1 cellular context compared by ENCODE assay signal in genomic region chr3:33787328-33788009, GRCh38.
A peak's percentile ranks its signal among the peaks of the same experiment; 100 is the strongest.
TF ChIP-seq lines count a peak whose summit lies in the region.

No MANE protein-coding gene starts in this region.

TF ChIP-seq in K562, 482 proteins besides CTCF, POLR2A, EP300 and RAD21 (continued from another document):
- TF ChIP-seq MYC (IDR thresholded peaks at IDR 0.05; ENCODE audit: low read depth, low read length) (peak; percentile 56), MYC (CRISPR knock-in tag; IDR thresholded peaks at IDR 0.05; ENCODE audit: borderline replicate concordance, low read depth) (no peak), ZNF785 (CRISPR knock-in tag; IDR thresholded peaks at IDR 0.05) (no peak), FOXA3 (CRISPR knock-in tag; conservative IDR thresholded peaks at IDR 0.05 in 1 of 2, IDR thresholded peaks at IDR 0.05 in 1 of 2) (no peak), HES1 (IDR thresholded peaks at IDR 0.05; ENCODE audit: low read depth) (peak; percentile 45; the same call in 1 of the 2 replicates), SFPQ (IDR thresholded peaks at IDR 0.05; ENCODE audit: low read depth, low read length) (no peak), MED1 (CRISPR knock-in tag; IDR thresholded peaks at IDR 0.05; ENCODE audit: borderline replicate concordance) (no peak), CEBPB (tag; IDR thresholded peaks at IDR 0.05) (no peak), RAD51 (IDR thresholded peaks at IDR 0.05; ENCODE audit: borderline replicate concordance, low read depth) (no peak), SMC3 (conservative IDR thresholded peaks at IDR 0.05; ENCODE audit: insufficient read depth, low read depth, low read length) (peak; percentile 87), CLOCK (CRISPR knock-in tag; IDR thresholded peaks at IDR 0.05; ENCODE audit: borderline replicate concordance) (no peak), ARID2 (IDR thresholded peaks at IDR 0.05) (0 out of 2 replicates have a peak, but pooled peaks have one; percentile 41), ZNF23 (CRISPR knock-in tag; IDR thresholded peaks at IDR 0.05) (no peak), GABPB2 (CRISPR knock-in tag; conservative IDR thresholded peaks at IDR 0.05) (no peak), FOSL1 (tag; conservative IDR thresholded peaks at IDR 0.05) (0 out of 2 replicates have a peak, but pooled peaks have one; percentile 21), ZSCAN29 (IDR thresholded peaks at IDR 0.05) (no peak), RFX5 (IDR thresholded peaks at IDR 0.05; ENCODE audit: low read depth, low read length) (no peak), XRCC5 (IDR thresholded peaks at IDR 0.05; ENCODE audit: low read depth, low read length) (no peak), TFAP4 (CRISPR knock-in tag; IDR thresholded peaks at IDR 0.05; ENCODE audit: borderline replicate concordance) (0 out of 2 replicates have a peak, but pooled peaks have one; percentile 20), DEAF1 (CRISPR knock-in tag; IDR thresholded peaks at IDR 0.05) (peak; percentile 87), ZNF165 (CRISPR knock-in tag; IDR thresholded peaks at IDR 0.05; ENCODE audit: borderline replicate concordance) (no peak), LEF1 (IDR thresholded peaks at IDR 0.05) (no peak), KLF16 (IDR thresholded peaks at IDR 0.05) (0 out of 2 replicates have a peak, but pooled peaks have one; percentile 21), SMAD1 (IDR thresholded peaks at IDR 0.05; ENCODE audit: low read depth, low read length, partially characterized antibody) (no peak), BHLHE40 (IDR thresholded peaks at IDR 0.05; ENCODE audit: low read length) (peak; percentile 71), MAZ (CRISPR knock-in tag; conservative IDR thresholded peaks at IDR 0.05 in 1 of 2, IDR thresholded peaks at IDR 0.05 in 1 of 2) (peak; percentile 64 to 98; a peak in 3 of 4 replicates), TBP (optimal IDR thresholded peaks at IDR 0.05; ENCODE audit: low read depth, low read length) (peak; percentile 15), ZNF586 (CRISPR knock-in tag; conservative IDR thresholded peaks at IDR 0.05) (no peak), POLR3A (IDR thresholded peaks at IDR 0.05; ENCODE audit: borderline replicate concordance, extremely low read depth, insufficient read depth, insufficient read length) (no peak), ZBTB33 (CRISPR knock-in tag; IDR thresholded peaks at IDR 0.05) (no peak), CTBP1 (IDR thresholded peaks at IDR 0.05; ENCODE audit: borderline replicate concordance) (peak; percentile 53; the same call in 1 of the 2 replicates), PTBP1 (IDR thresholded peaks at IDR 0.05; ENCODE audit: low read depth, low read length) (no peak), SMARCC2 (IDR thresholded peaks at IDR 0.05; ENCODE audit: low read depth) (peak; percentile 20; the same call in 1 of the 2 replicates), TSHZ1 (CRISPR knock-in tag; IDR thresholded peaks at IDR 0.05) (no peak), ESRRA (IDR thresholded peaks at IDR 0.05; ENCODE audit: borderline replicate concordance, low read depth) (peak; percentile 55; the same call in 1 of the 2 replicates), THRB (CRISPR knock-in tag; conservative IDR thresholded peaks at IDR 0.05) (no peak), E2F4 (CRISPR knock-in tag; IDR thresholded peaks at IDR 0.05; ENCODE audit: low read depth) (no peak), MAX (CRISPR knock-in tag; IDR thresholded peaks at IDR 0.05) (0 out of 2 replicates have a peak, but pooled peaks have one; percentile 15), L3MBTL2 (IDR thresholded peaks at IDR 0.05) (peak; percentile 48; the same call in 1 of the 2 replicates), HEY1 (CRISPR knock-in tag; IDR thresholded peaks at IDR 0.05; ENCODE audit: borderline replicate concordance) (no peak), ZBTB11 (CRISPR knock-in tag; IDR thresholded peaks at IDR 0.05) (no peak), SRSF7 (optimal IDR thresholded peaks at IDR 0.05; ENCODE audit: low read depth, low read length) (no peak)
